In genomic region chr13:48144413-48145035, GRCh38 we compare ENCODE assay signal across 10 cellular contexts. TPM values are rescaled to one million over a fixed set of nuclear protein-coding genes. Genes with fewer than 3 reads are reported as not detected.
DNase-seq lines count a peak whose midpoint lies in the region; ATAC-seq and TF ChIP-seq lines count a peak whose summit lies in the region.
"Had no signal": no experiment of that assay in that cellular context is flagged by ENCODE, and none has a peak within 500 bp of the region (broad histone marks: within the 10 kb centered on the region; RNA-seq: fewer than 3 reads in every experiment).

No MANE protein-coding gene starts in this region.

- dilution Hi-C loops in mammary epithelial cell (cut with HindIII; ENCODE audit: low sequenced_read_pairs), result no loop called here

- WGBS in mammary epithelial cell (ENCODE audit: low coverage, missing lambda C conversion rate), result 90% methylated on average over 7 of the region's 7 CpGs

- no peaks in the 10 kb centered on the region for H3K27me3 ChIP-seq in mammary epithelial cell (ENCODE audit: insufficient read depth, low read length)
- H3K27me3 ChIP-seq in breast epithelium, result no peaks in the 10 kb centered on the region
- no peaks in the 10 kb centered on the region for H3K27me3 ChIP-seq in uterus

- H3K9me3 ChIP-seq in mammary epithelial cell (replicated peaks; ENCODE audit: insufficient read depth, low read length) (peaks cover 3% of the 10 kb centered on the region), breast epithelium (no peaks in the 10 kb centered on the region), uterus (no peaks in the 10 kb centered on the region)

- no peaks in the 10 kb centered on the region for H3K36me3 Mint-ChIP-seq in memory B cell

- peak overlapping the region; percentile 30 for H2AFZ ChIP-seq in mammary epithelial cell (ENCODE audit: low read depth, low read length)

- in situ Hi-C loops in mammary epithelial cell (cut with MboI; ENCODE audit: low sequenced_read_pairs in 2 of 2), result no loop called here

- TF ChIP-seq CTCF in mammary epithelial cell (conservative IDR thresholded peaks at IDR 0.05 in 1 of 2, IDR thresholded peaks at IDR 0.05 in 1 of 2; ENCODE audit: extremely low read depth in 1 of 2, insufficient read depth in 1 of 2, low read depth in 1 of 2, low read length in 2 of 2) (no peak), breast epithelium (IDR thresholded peaks at IDR 0.05) (no peak), choroid plexus epithelial cell (conservative IDR thresholded peaks at IDR 0.05; ENCODE audit: low read depth, low read length) (no peak), uterus (IDR thresholded peaks at IDR 0.05) (no peak), omental fat pad (IDR thresholded peaks at IDR 0.05) (no peak), RWPE1 (conservative IDR thresholded peaks at IDR 0.05; ENCODE audit: low read depth) (no peak)

- no peak for TF ChIP-seq POLR2A in breast epithelium (IDR thresholded peaks at IDR 0.05)
- TF ChIP-seq POLR2A in uterus (IDR thresholded peaks at IDR 0.05), result no peak

- H3K36me3 ChIP-seq in mammary epithelial cell (ENCODE audit: insufficient read depth, low read length) (no peaks in the 10 kb centered on the region), breast epithelium (no peaks in the 10 kb centered on the region), uterus (no peaks in the 10 kb centered on the region)

- H3K27ac ChIP-seq in mammary epithelial cell (ENCODE audit: insufficient read depth, low read depth, low read length) (no peak overlapping the region), breast epithelium (peak overlapping the region in 1 of 2 donors; percentile 48), uterus (peak overlapping the region; percentile 68 to 69), RWPE1 (no peak overlapping the region)

- no peak overlapping the region for H3K4me2 ChIP-seq in mammary epithelial cell (ENCODE audit: insufficient read depth, low read depth, low read length)

- no TSS peak for BruUV-seq in mammary epithelial cell (replicated peaks; lab: Mats Ljungman, UMichigan)

- H3K4me1 ChIP-seq in mammary epithelial cell (ENCODE audit: insufficient read depth, low read length), result no peaks in the 10 kb centered on the region
- H3K4me1 ChIP-seq in breast epithelium, result no peaks in the 10 kb centered on the region
- H3K4me1 ChIP-seq in uterus, result peaks cover 0 to 5% of the 10 kb centered on the region in 2 donors

- peak overlapping the region; percentile 25 for H3K27ac Mint-ChIP-seq in memory B cell

- H3K9ac ChIP-seq in mammary epithelial cell (ENCODE audit: insufficient read depth, low read length), result no peak overlapping the region

- peaks cover 20% of the 10 kb centered on the region for H3K4me1 Mint-ChIP-seq in memory B cell

- CTCF ChIA-PET in mammary epithelial cell (lab: Charles Lee; ENCODE audit: low non-redundant PET) (no interaction called here), RWPE1 (lab: Yijun Ruan, JAX) (no interaction called here)

- H3K4me3 Mint-ChIP-seq in memory B cell, result no peak overlapping the region

- POLR2A ChIA-PET in RWPE1 (lab: Yijun Ruan, JAX; ENCODE audit: low non-redundant PET), result no interaction called here

- no peaks in the 10 kb centered on the region for H3K27me3 Mint-ChIP-seq in memory B cell

- peak; percentile 80 for ATAC-seq in memory B cell (ENCODE audit: low read depth)
- no peak for ATAC-seq in omental fat pad (ENCODE audit: low FRiP score)

- H3K79me2 ChIP-seq in mammary epithelial cell (ENCODE audit: insufficient read depth, low read length), result no peaks in the 10 kb centered on the region

- DNase-seq in mammary epithelial cell (no peak), breast epithelium (ENCODE audit: low spot score in 2 of 2) (no peak), choroid plexus epithelial cell (ENCODE audit: low read depth) (peak; percentile 77), memory B cell (ENCODE audit: low spot score in 2 of 2) (peak in 1 of 2 donors; percentile 7), uterus (peak in 1 of 2 donors; percentile 33), omental fat pad (ENCODE audit: low spot score) (no peak), iPS-NIHi7 (ENCODE audit: extremely low spot score) (no peak), RWPE1 (ENCODE audit: low spot score) (no peak)
- DNase-seq: activated T-cell treated with anti-CD3 and anti-CD28 coated beads, Interleukin-2, amount 50 U/mL, for 48 hours had no signal

- H3K9me3 Mint-ChIP-seq in memory B cell, result no peaks in the 10 kb centered on the region

- H3K4me3 ChIP-seq in mammary epithelial cell (replicated peaks in 1 of 3; ENCODE audit: insufficient read depth in 1 of 3, low read depth in 2 of 3, low read length in 3 of 3) (no peak overlapping the region), breast epithelium (no peak overlapping the region), choroid plexus epithelial cell (ENCODE audit: low read depth, low read length) (no peak overlapping the region), uterus (no peak overlapping the region)
- H3K4me3 ChIP-seq: skin epidermis had no signal

- H4K20me1 ChIP-seq in mammary epithelial cell (ENCODE audit: insufficient read depth, low read length), result no peaks in the 10 kb centered on the region

- intact Hi-C loops in mammary epithelial cell (cut with micrococcal nuclease) (no loop called here), breast epithelium (cut with DNase I; ENCODE audit: low total_unique reads) (loop anchor here (10.0 kb wide), 1 partner anchor 160 kb away; the partner anchor contains the start of gene RB1), uterus (cut with DNase I; ENCODE audit: low total_unique reads) (no loop called here)

RNA-seq across cellular contexts. Expression of gene MED4, which starts 49.6 kb away (rescaled TPM):
- total RNA-seq in mammary epithelial cell (10 to 100 TPM; 24.8 to 43.1 TPM), breast epithelium (10 to 100 TPM; 39.0 to 45.1 (median 39.8) TPM), uterus (10 to 100 TPM; 38.4 to 53.4 (median 49.1) TPM), omental fat pad (10 to 100 TPM; 27.4 to 42.9 (median 35.0) TPM)
- 35.9 TPM for polyA plus RNA-seq in mammary epithelial cell
- polyA minus RNA-seq in mammary epithelial cell, result 2.1 TPM

Comparison
In these comparisons a context has a peak if more than half of its experiments do, and no peak if none do; other contexts are left out.
1. H3K27ac ChIP-seq: peak in uterus (2 of 2); none in mammary epithelial cell (single experiment) and RWPE1 (single experiment).